ENCODE assay signal across 9 cellular contexts in the genomic region with DNA sequence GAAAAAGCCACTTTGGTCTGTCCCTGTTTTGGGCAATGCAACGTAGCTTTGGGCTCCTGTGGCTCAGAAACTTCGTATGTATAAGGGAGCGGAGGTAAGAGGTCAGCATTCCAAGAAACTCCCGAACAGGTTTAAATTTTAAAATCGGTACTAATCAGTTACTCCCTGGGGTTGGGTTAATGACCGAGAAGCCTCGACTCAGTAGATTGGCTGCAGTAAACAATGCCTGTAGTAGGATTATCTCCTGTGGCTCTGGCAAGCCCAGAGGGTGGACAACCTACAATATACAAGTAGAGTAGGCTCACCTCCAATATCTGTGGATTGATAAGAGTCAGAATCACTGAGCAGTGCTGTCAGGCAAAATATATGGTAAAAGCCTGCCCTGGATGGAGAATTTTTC. TPM values are rescaled to one million over a fixed set of nuclear protein-coding genes. Genes with fewer than 3 reads are reported as not detected.
DNase-seq lines count a peak whose midpoint lies in the region; ATAC-seq and TF ChIP-seq lines count a peak whose summit lies in the region.
"Had no signal": no experiment of that assay in that cellular context is flagged by ENCODE, and none has a peak within 500 bp of the region (broad histone marks: within the 10 kb centered on the region; RNA-seq: fewer than 3 reads in every experiment).

No MANE protein-coding gene starts in this region.

- ATAC-seq in esophagus mucosa, result peak; percentile 0

- no peak overlapping the region for H3K9ac ChIP-seq in parathyroid adenoma

- H3K9me3 Mint-ChIP-seq in CD4-positive, alpha-beta memory T cell, result no peaks in the 10 kb centered on the region

- H3K4me3 Mint-ChIP-seq in CD4-positive, alpha-beta memory T cell, result peak overlapping the region; percentile 54 to 99 (median 96)

- no peaks in the 10 kb centered on the region for H3K27me3 ChIP-seq in CD4-positive, alpha-beta memory T cell (ENCODE audit: insufficient read depth, low read length)
- no peaks in the 10 kb centered on the region for H3K27me3 ChIP-seq in SJSA1 (replicated peaks)
- no peaks in the 10 kb centered on the region for H3K27me3 ChIP-seq in parathyroid adenoma (ENCODE audit: control insufficient read depth, insufficient read depth, low read length)

- H3K36me3 ChIP-seq in CD4-positive, alpha-beta memory T cell (ENCODE audit: insufficient read depth, low read length), result peaks cover 4% of the 10 kb centered on the region
- H3K36me3 ChIP-seq in SJSA1 (peaks cover 28% of the 10 kb centered on the region), parathyroid adenoma (ENCODE audit: control insufficient read depth, insufficient read depth, low read length) (no peaks in the 10 kb centered on the region)

- H3K4me1 Mint-ChIP-seq in CD4-positive, alpha-beta memory T cell, result peaks cover 18 to 53% (median 32%) of the 10 kb centered on the region in 4 donors

- H2AFZ ChIP-seq in parathyroid adenoma, result peak overlapping the region; percentile 20

- H3K79me2 ChIP-seq in parathyroid adenoma, result no peaks in the 10 kb centered on the region

- peak overlapping the region; percentile 48 to 99 (median 99) for H3K27ac Mint-ChIP-seq in CD4-positive, alpha-beta memory T cell

- DNase-seq in CD4-positive, alpha-beta memory T cell, result no peak
- DNase-seq in SJSA1 (ENCODE audit: low read depth in 1 of 2, low spot score in 2 of 2), result peak in 1 of 2 experiments; percentile 23
- no peak for DNase-seq in NCI-H128 (lab: John Stamatoyannopoulos, UW; ENCODE audit: unreplicated experiment)
- DNase-seq in SHP77 (lab: John Stamatoyannopoulos, UW), result no peak
- no peak for DNase-seq in stimulated activated CD4-positive, alpha-beta T cell treated with anti-CD3 and anti-CD28 coated beads, Interleukin-4, amount 100 ng/mL, for 4 hours
- DNase-seq in ureter (ENCODE audit: low spot score), result no peak
- DNase-seq: NCI-H524 treated with DMSO at 0.1 percent for 48 hours had no signal

- POLR2A ChIA-PET in CD4-positive, alpha-beta memory T cell (lab: Charles Lee; ENCODE audit: partially characterized antibody), result interaction anchor here (1.7 to 6.4 kb wide), 6 partner anchors 10 to 139 kb away, joined by 5 to 70 read pairs (median 19); a partner anchor contains a TSS

- no peaks in the 10 kb centered on the region for H3K27me3 Mint-ChIP-seq in CD4-positive, alpha-beta memory T cell

- peaks cover 2 to 31% of the 10 kb centered on the region in 2 donors for H3K36me3 Mint-ChIP-seq in CD4-positive, alpha-beta memory T cell

- TF ChIP-seq CTCF in parathyroid adenoma (IDR thresholded peaks at IDR 0.05), result no peak

- H3K9me3 ChIP-seq in CD4-positive, alpha-beta memory T cell (ENCODE audit: control insufficient read depth in 1 of 2, low read length in 2 of 2), result no peaks in the 10 kb centered on the region
- H3K9me3 ChIP-seq in SJSA1 (replicated peaks) (no peaks in the 10 kb centered on the region), parathyroid adenoma (ENCODE audit: control insufficient read depth, low read length) (no peaks in the 10 kb centered on the region)

- intact Hi-C loops in CD4-positive, alpha-beta memory T cell (cut with micrococcal nuclease), result no loop called here

- H3K4me1 ChIP-seq in CD4-positive, alpha-beta memory T cell (ENCODE audit: insufficient read depth, low read length), result peaks cover 32% of the 10 kb centered on the region
- H3K4me1 ChIP-seq in SJSA1 (replicated peaks) (peaks cover 46% of the 10 kb centered on the region), parathyroid adenoma (peaks cover 27% of the 10 kb centered on the region)

- no peak overlapping the region for H3K27ac ChIP-seq in CD4-positive, alpha-beta memory T cell (ENCODE audit: low read depth, low read length)
- peak overlapping the region; percentile 93; the same call in 1 of the 2 replicates for H3K27ac ChIP-seq in SJSA1
- H3K27ac ChIP-seq in parathyroid adenoma, result peak overlapping the region; percentile 78

- H3K4me3 ChIP-seq in CD4-positive, alpha-beta memory T cell (ENCODE audit: low read length in 2 of 2), result no peak overlapping the region
- H3K4me3 ChIP-seq in SJSA1 (no peak overlapping the region), parathyroid adenoma (ENCODE audit: low read depth, low read length) (no peak overlapping the region)

- CTCF ChIA-PET in CD4-positive, alpha-beta memory T cell (lab: Charles Lee; ENCODE audit: partially characterized antibody), result interaction anchor here (0.7 to 1.7 kb wide), 4 partner anchors 23 to 79 kb away, joined by 3 to 8 read pairs (median 4); a partner anchor contains a TSS

- no peak overlapping the region for H3K4me2 ChIP-seq in parathyroid adenoma (ENCODE audit: low read length)

RNA-seq across cellular contexts. Expression of a gene that starts 1.6 kb away (rescaled TPM):
- total RNA-seq in CD4-positive, alpha-beta memory T cell, result 100 to 1,000 TPM; 102 to 107 TPM
- polyA plus RNA-seq in CD4-positive, alpha-beta memory T cell, result 10 to 100 TPM; 47.9 to 54.8 TPM
- total RNA-seq in SJSA1 (2014; rRNA removed; shearing (Covaris generic)), result 102 and 118 TPM in 2 replicates
- total RNA-seq in esophagus mucosa (16.9 TPM), ureter (48.1 TPM)
